In genomic region chr16:24692854-24693253, GRCh38 we compare ENCODE assay signal across 3 cellular contexts.
TF ChIP-seq lines count a peak whose summit lies in the region.

No MANE protein-coding gene starts in this region.

TF ChIP-seq in HepG2, 621 proteins besides CTCF, POLR2A, EP300 and RAD21:
- TF ChIP-seq ZSCAN12 (CRISPR knock-in tag; IDR thresholded peaks at IDR 0.05) (no peak), ZNF33A (CRISPR knock-in tag; IDR thresholded peaks at IDR 0.05; ENCODE audit: borderline replicate concordance) (no peak), ZNF770 (CRISPR knock-in tag; IDR thresholded peaks at IDR 0.05) (0 out of 2 replicates have a peak, but pooled peaks have one; percentile 38), ZNF616 (CRISPR knock-in tag; IDR thresholded peaks at IDR 0.05; ENCODE audit: low read depth) (no peak), POLR2AphosphoS5 (IDR thresholded peaks at IDR 0.05; ENCODE audit: low read depth, low read length) (no peak), ZNF646 (CRISPR knock-in tag; IDR thresholded peaks at IDR 0.05) (no peak), FOSL2 (CRISPR knock-in tag; IDR thresholded peaks at IDR 0.05) (no peak)
TF ChIP-seq in HepG2: peak in this region for 1.

TF ChIP-seq in IMR-90, 13 proteins besides CTCF, POLR2A, EP300 and RAD21:
- TF ChIP-seq BHLHE40 (IDR thresholded peaks at IDR 0.05; ENCODE audit: low read depth, low read length) (no peak), SMC3 (IDR thresholded peaks at IDR 0.05; ENCODE audit: low read depth, low read length) (no peak), NFE2L2 (IDR thresholded peaks at IDR 0.05; ENCODE audit: low read depth, low read length) (no peak), RFX5 (IDR thresholded peaks at IDR 0.05; ENCODE audit: low read depth, low read length) (no peak), CHD1 (IDR thresholded peaks at IDR 0.05; ENCODE audit: low read depth, low read length) (no peak)

TF ChIP-seq in endothelial cell of umbilical vein, 7 proteins besides CTCF, POLR2A, EP300 and RAD21:
- TF ChIP-seq POLR2AphosphoS5 (IDR thresholded peaks at IDR 0.05; ENCODE audit: insufficient read depth, low read depth, low read length) (no peak), EZH2 (IDR thresholded peaks at IDR 0.05; ENCODE audit: borderline replicate concordance, low read depth, low read length, severe bottlenecking) (no peak), JUN (IDR thresholded peaks at IDR 0.05; ENCODE audit: borderline replicate concordance, insufficient read depth, insufficient read length, low read depth) (peak; percentile 56), MAX (IDR thresholded peaks at IDR 0.05; ENCODE audit: insufficient read depth, insufficient read length) (no peak), FOS (IDR thresholded peaks at IDR 0.05; ENCODE audit: borderline replicate concordance, insufficient read depth, low read length) (no peak), MYC (IDR thresholded peaks at IDR 0.05; ENCODE audit: low read depth, low read length) (no peak), GATA2 (IDR thresholded peaks at IDR 0.05; ENCODE audit: insufficient read depth, insufficient read length, low read depth, low read length) (no peak)
